In the genomic region with DNA sequence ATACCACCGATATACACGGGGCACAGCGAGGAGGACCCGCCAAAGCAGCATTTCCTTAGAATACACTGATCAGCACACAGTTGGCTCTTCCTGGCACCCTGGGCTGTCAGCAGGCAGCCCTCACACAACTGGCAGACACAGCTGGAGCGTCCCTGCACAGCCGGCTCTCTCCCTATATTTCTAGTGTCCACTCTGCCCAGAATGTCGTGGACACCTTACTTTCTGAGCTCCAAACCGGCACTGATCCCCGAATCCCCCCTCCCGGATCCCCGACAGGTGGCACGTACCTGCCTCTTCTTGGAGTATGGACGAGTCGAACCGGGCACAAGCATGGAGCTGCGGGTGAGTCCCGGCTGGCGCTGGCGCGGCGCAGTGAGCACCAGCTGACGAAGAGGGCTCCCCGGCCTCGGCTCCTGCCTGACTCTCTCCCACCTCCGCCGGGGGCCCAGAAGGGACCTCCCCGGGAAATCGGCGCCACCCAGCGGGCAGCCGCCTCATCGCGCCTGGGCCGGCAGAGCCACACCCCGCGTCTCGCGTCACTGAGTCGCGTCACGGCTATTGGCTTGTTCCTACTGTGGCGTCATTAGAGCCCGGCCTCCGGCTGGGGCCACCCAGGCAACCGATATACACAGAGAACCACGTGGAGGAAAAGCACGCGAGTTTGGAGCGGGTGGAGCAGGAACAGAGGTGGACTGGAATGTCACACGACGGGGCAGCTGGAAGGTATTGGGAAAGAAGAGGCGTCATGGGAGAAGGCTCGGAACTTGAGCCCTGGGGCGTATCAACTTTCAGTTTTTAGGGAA, we compare ENCODE assay signal across 8 cellular contexts. TPM values are rescaled to one million over a fixed set of nuclear protein-coding genes. Genes with fewer than 3 reads are reported as not detected.
A peak's percentile ranks its signal among the peaks of the same experiment; 100 is the strongest.
DNase-seq lines count a peak whose midpoint lies in the region; ATAC-seq and TF ChIP-seq lines count a peak whose summit lies in the region.

A gene with protein sequence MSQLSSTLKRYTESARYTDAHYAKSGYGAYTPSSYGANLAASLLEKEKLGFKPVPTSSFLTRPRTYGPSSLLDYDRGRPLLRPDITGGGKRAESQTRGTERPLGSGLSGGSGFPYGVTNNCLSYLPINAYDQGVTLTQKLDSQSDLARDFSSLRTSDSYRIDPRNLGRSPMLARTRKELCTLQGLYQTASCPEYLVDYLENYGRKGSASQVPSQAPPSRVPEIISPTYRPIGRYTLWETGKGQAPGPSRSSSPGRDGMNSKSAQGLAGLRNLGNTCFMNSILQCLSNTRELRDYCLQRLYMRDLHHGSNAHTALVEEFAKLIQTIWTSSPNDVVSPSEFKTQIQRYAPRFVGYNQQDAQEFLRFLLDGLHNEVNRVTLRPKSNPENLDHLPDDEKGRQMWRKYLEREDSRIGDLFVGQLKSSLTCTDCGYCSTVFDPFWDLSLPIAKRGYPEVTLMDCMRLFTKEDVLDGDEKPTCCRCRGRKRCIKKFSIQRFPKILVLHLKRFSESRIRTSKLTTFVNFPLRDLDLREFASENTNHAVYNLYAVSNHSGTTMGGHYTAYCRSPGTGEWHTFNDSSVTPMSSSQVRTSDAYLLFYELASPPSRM (minus strand): TSS at position 505 of the 803 bp plus-strand sequence. CDS start 8,210 bp downstream, outside the sequence.

- peak; percentile 93 for ATAC-seq in HG02943 (IDR thresholded peaks at IDR 0.05; ENCODE audit: low read depth, unreplicated experiment)
- ATAC-seq in left ventricle myocardium superior = peak; percentile 88

- H3K27ac Mint-ChIP-seq in progenitor cell of endocrine pancreas = peak within 1 kb of the TSS; percentile 14

- TF ChIP-seq CTCF in GM13977 (IDR thresholded peaks at IDR 0.05; ENCODE audit: extremely low read depth, insufficient read depth, missing control alignments) = peak; percentile 93
- peak; percentile 89 for TF ChIP-seq CTCF in progenitor cell of endocrine pancreas (IDR thresholded peaks at IDR 0.05; ENCODE audit: unreplicated experiment)

- H3K36me3 Mint-ChIP-seq in progenitor cell of endocrine pancreas (ENCODE audit: insufficient read depth) = no peaks in the 10 kb centered on the region

- H3K9me3 Mint-ChIP-seq in progenitor cell of endocrine pancreas (ENCODE audit: low read depth) = no peaks in the 10 kb centered on the region

- H3K4me1 Mint-ChIP-seq in progenitor cell of endocrine pancreas (ENCODE audit: low read depth) = peaks cover 25% of the 10 kb centered on the region

- intact Hi-C loops in left ventricle myocardium superior (cut with micrococcal nuclease) = no loop called here

- DNase-seq in GM13977 (ENCODE audit: low spot score) = peak; percentile 94
- DNase-seq in NCI-H187 (lab: John Stamatoyannopoulos, UW) = peak; percentile 83 to 88
- DNase-seq in T-helper 2 cell = peak; percentile 92 to 97 (median 96)
- DNase-seq in left ventricle myocardium superior = peak; percentile 98
- DNase-seq in progenitor cell of endocrine pancreas (ENCODE audit: low spot score, unreplicated experiment) = peak; percentile 99
- peak; percentile 97 for DNase-seq in ureter (ENCODE audit: low spot score)

- no peak within 1 kb of the TSS for H3K4me3 Mint-ChIP-seq in progenitor cell of endocrine pancreas (ENCODE audit: low read depth)

- H3K27me3 Mint-ChIP-seq in progenitor cell of endocrine pancreas = peaks cover 18% of the 10 kb centered on the region

- in situ Hi-C loops in GM13977 (cut with MboI; ENCODE audit: low pct_unique_long_range_greater_than_20kb, low sequenced_read_pairs, unreplicated experiment) = no loop called here

- peak within 1 kb of the TSS; percentile 49 for H3K27ac ChIP-seq in angular gyrus (ENCODE audit: low read depth, low read length)

RNA-seq across cellular contexts. Expression of the gene that starts here (rescaled TPM):
- total RNA-seq in left ventricle myocardium superior = 173 TPM
- 5.1 and 6.3 TPM in 2 replicates for total RNA-seq in progenitor cell of endocrine pancreas
- total RNA-seq in ureter = 4.8 TPM

Comparison
In these comparisons a context has a peak if more than half of its experiments do, and no peak if none do; other contexts are left out.
1. Peak in every context shown above with its lines: DNase-seq, ATAC-seq and H3K27ac ChIP-seq.
2. RNA of the gene that starts here (total RNA-seq): 173 TPM in left ventricle myocardium superior (single experiment); 5.1 to 6.3 TPM in progenitor cell of endocrine pancreas and 4.8 TPM in ureter (single experiment); every median in the first group is over 10 times any median in the second.